In the genomic region with DNA sequence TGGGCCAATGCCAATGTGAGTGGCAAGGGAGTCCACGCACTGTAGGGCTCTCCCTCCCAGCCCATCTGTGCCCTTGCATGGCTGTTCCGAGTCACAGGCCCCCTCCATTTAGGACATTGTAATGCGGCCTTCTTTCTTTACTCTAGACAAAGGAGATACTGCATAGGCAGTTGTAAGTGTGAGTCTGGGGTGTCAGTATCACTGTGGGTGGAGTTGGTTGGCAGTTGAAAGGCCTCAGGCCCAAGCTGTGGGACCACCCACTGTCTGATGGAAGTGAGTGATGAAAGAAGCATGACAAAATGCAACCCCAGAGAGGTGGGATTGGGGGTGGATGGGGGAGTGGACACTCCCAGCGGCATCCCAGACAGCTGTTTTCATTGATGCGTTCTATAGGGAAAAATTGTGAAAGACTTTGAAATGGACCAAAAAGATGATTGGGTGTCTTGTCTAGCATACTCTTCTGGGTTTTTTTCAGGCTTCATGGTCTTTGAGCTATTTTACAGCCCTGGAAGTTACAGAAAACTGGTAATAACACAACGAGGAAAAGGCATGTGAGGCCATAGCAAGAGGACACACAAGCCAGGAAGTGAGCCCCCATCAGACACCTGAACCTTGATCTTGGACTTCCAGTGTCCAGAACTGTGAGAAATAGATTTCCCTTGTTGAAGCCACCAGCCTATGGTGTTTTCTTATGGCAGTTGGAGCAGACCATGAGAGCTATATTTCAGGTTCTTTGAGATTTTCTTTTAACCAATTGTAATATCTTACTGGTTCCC, we compare ENCODE assay signal across 18 cellular contexts.
DNase-seq lines count a peak whose midpoint lies in the region; ATAC-seq, FAIRE-seq and TF ChIP-seq lines count a peak whose summit lies in the region.
"Had no signal": no experiment of that assay in that cellular context is flagged by ENCODE, and none has a peak within 500 bp of the region (broad histone marks: within the 10 kb centered on the region; RNA-seq: fewer than 3 reads in every experiment).

No MANE protein-coding gene starts in this region.

- no peak overlapping the region for H3K4me3 ChIP-seq in HEK293 (ENCODE audit: low read depth, low read length)
- no peak overlapping the region for H3K4me3 ChIP-seq in H1 (ENCODE audit: extremely low read depth in 1 of 4, insufficient read depth in 2 of 4, low read depth in 3 of 4, low read length in 4 of 4)
- no peak overlapping the region for H3K4me3 ChIP-seq in SK-N-SH (ENCODE audit: low read depth in 2 of 2, low read length in 1 of 2)
- no peak overlapping the region for H3K4me3 ChIP-seq in PC-9
- H3K4me3 ChIP-seq: GM12878, GM23248 had no signal

- no peak overlapping the region for H4K91ac ChIP-seq in H1 (replicated peaks; ENCODE audit: insufficient read length, low read length)

- TF ChIP-seq CTCF in HEK293 (tag by site-specific recombination; IDR thresholded peaks at IDR 0.05) (no peak), H1 (IDR thresholded peaks at IDR 0.05; ENCODE audit: control extremely low read depth in 1 of 3, insufficient read depth in 1 of 3, low read depth in 1 of 3, low read length in 3 of 3) (no peak), SK-N-SH (IDR thresholded peaks at IDR 0.05) (no peak), PC-9 (conservative IDR thresholded peaks at IDR 0.05) (no peak)

- H3K4me1 ChIP-seq in HEK293 (ENCODE audit: control insufficient read depth, insufficient read depth, low read length) (no peaks in the 10 kb centered on the region), H1 (replicated peaks in 1 of 4; ENCODE audit: control insufficient read depth in 3 of 4, insufficient read depth in 4 of 4, low read length in 3 of 4) (peaks cover 4 to 14% (median 9%) of the 10 kb centered on the region in 4 experiments; a peak in 6 of 7 replicates), SK-N-SH (ENCODE audit: control insufficient read depth in 1 of 2, insufficient read depth in 2 of 2, low read depth in 1 of 2, low read length in 1 of 2) (peaks cover 0 to 15% of the 10 kb centered on the region in 2 experiments; a peak in 2 of 4 replicates), PC-9 (replicated peaks; ENCODE audit: insufficient read depth) (peaks cover 14% of the 10 kb centered on the region)

- H3K56ac ChIP-seq in H1 (replicated peaks; ENCODE audit: insufficient read length, low read depth, low read length): no peak overlapping the region

- BruUV-seq in PC-9 (replicated peaks; lab: Mats Ljungman, UMichigan): no TSS peak

- ATAC-seq in T-helper 17 cell: no peak
- ATAC-seq: CD8-positive, alpha-beta T cell; Right ventricle myocardium inferior had no signal

- H3K4me1 Mint-ChIP-seq in T-helper 17 cell: peaks cover 20% of the 10 kb centered on the region

- no peak overlapping the region for H2BK5ac ChIP-seq in H1 (ENCODE audit: low read depth, low read length)

- intact Hi-C loops in PC-9 (cut with micrococcal nuclease; ENCODE audit: unreplicated experiment): no loop called here

- POLR2A ChIA-PET in HEK293 (lab: Yijun Ruan, JAX): no interaction called here
- POLR2A ChIA-PET in H1 (lab: Charles Lee; ENCODE audit: partially characterized antibody): interaction anchor here (0.6 to 2.2 kb wide), 2 partner anchors 12 to 30 kb away, joined by 3 to 5 read pairs; no protein-coding TSS in a partner anchor
- POLR2A ChIA-PET in SK-N-SH (lab: Yijun Ruan, JAX): no interaction called here
- POLR2A ChIA-PET in PC-9 (lab: Charles Lee; ENCODE audit: unreplicated experiment): no interaction called here

- no peak for FAIRE-seq in H1 (lab: Jason Lieb, UNC)
- FAIRE-seq: GM12878 had no signal

- no peak overlapping the region for H2BK15ac ChIP-seq in H1 (ENCODE audit: low read length)

- H3K9ac ChIP-seq in H1 (replicated peaks in 1 of 4; ENCODE audit: extremely low read depth in 1 of 4, low read depth in 3 of 4, low read length in 3 of 4) (no peak overlapping the region), SK-N-SH (no peak overlapping the region)
- H3K9ac ChIP-seq: GM23248 had no signal

- no peaks in the 10 kb centered on the region for H3K36me3 Mint-ChIP-seq in T-helper 17 cell (ENCODE audit: low read depth)
- H3K36me3 Mint-ChIP-seq: CD8-positive, alpha-beta T cell had no signal

- no peak overlapping the region for H3K23ac ChIP-seq in H1 (ENCODE audit: insufficient read length)

- H3K4ac ChIP-seq in H1 (replicated peaks; ENCODE audit: insufficient read length, low read depth, low read length): no peak overlapping the region

- H3K18ac ChIP-seq in H1 (ENCODE audit: extremely low read depth, low read length): no peak overlapping the region

- no peak overlapping the region for H2AFZ ChIP-seq in H1 (ENCODE audit: low read length)
- H2AFZ ChIP-seq in SK-N-SH (ENCODE audit: low read depth): no peak overlapping the region
- no peak overlapping the region for H2AFZ ChIP-seq in PC-9
- H2AFZ ChIP-seq: GM23248 had no signal

- no peak for TF ChIP-seq EP300 in H1 (IDR thresholded peaks at IDR 0.05; ENCODE audit: borderline replicate concordance in 1 of 2, low read depth in 2 of 2, low read length in 2 of 2)
- no peak for TF ChIP-seq EP300 in SK-N-SH (IDR thresholded peaks at IDR 0.05; ENCODE audit: borderline replicate concordance in 1 of 2, low read depth in 1 of 2, low read length in 1 of 2)

- DNase-seq in T-helper 17 cell (no peak), H1 (ENCODE audit: low read depth in 1 of 2, low spot score in 2 of 2) (no peak), substantia nigra (lab: John Stamatoyannopoulos, UW) (no peak), SK-N-SH (no peak), PC-9 (no peak), MV-4-11 (lab: John Stamatoyannopoulos, UW) (no peak)
- DNase-seq: CD8-positive, alpha-beta T cell; DND-41; GDM1; GM23248; HFFc6; NCI-H1092; NCI-H1694; NCI-H510A treated with DMSO at 0.1 percent for 48 hours; NCI-H82 had no signal

- H3K9me3 ChIP-seq in HEK293 (ENCODE audit: control insufficient read depth, insufficient read depth, low read depth, low read length): no peaks in the 10 kb centered on the region
- no peaks in the 10 kb centered on the region for H3K9me3 ChIP-seq in T-helper 17 cell (ENCODE audit: control insufficient read depth, low read length, poor library complexity, severe bottlenecking)
- H3K9me3 ChIP-seq in H1 (ENCODE audit: insufficient read depth in 2 of 2, low read depth in 1 of 2, low read length in 1 of 2): no peaks in the 10 kb centered on the region
- H3K9me3 ChIP-seq in SK-N-SH: no peaks in the 10 kb centered on the region
- H3K9me3 ChIP-seq in PC-9 (ENCODE audit: insufficient read depth, low read depth): no peaks in the 10 kb centered on the region; the same call in 1 of the 2 replicates

- H3K14ac ChIP-seq in H1 (ENCODE audit: insufficient read length): no peak overlapping the region

- H2BK20ac ChIP-seq in H1 (ENCODE audit: low read length): 0 out of 2 replicates have a peak overlapping the region, but pooled peaks have one; percentile 43

- no peak overlapping the region; the same call in 1 of the 2 replicates for H2BK12ac ChIP-seq in H1 (ENCODE audit: low read depth, low read length)

- 71% methylated on average over 6 of the region's 6 CpGs; no CpG with 5 or more reads in 1 of the 2 experiments for WGBS in H1 (ENCODE audit: extremely low coverage in 1 of 2, insufficient coverage in 1 of 2, insufficient read length in 1 of 2, insufficient replicate concordance in 2 of 2, low coverage in 1 of 2, low lambda C conversion rate in 2 of 2, missing lambda C conversion rate in 1 of 2), 2 experiments
- 90% methylated on average over 6 of the region's 6 CpGs for WGBS in SK-N-SH (ENCODE audit: low lambda C conversion rate)

- no peak overlapping the region for H3K4me3 Mint-ChIP-seq in T-helper 17 cell
- H3K4me3 Mint-ChIP-seq: CD8-positive, alpha-beta T cell; HFFc6 had no signal

- H3K27ac Mint-ChIP-seq in T-helper 17 cell: peak overlapping the region; percentile 91
- H3K27ac Mint-ChIP-seq: CD8-positive, alpha-beta T cell had no signal

- H2BK120ac ChIP-seq in H1 (replicated peaks; ENCODE audit: low read depth, low read length): peak overlapping the region; percentile 24

- no peak overlapping the region for H4K8ac ChIP-seq in H1 (ENCODE audit: extremely low read depth, insufficient read depth, low read length)

- H3K36me3 ChIP-seq in HEK293 (ENCODE audit: control insufficient read depth in 2 of 2, insufficient read depth in 1 of 2, low read length in 2 of 2) (no peaks in the 10 kb centered on the region), H1 (ENCODE audit: control insufficient read depth in 2 of 4, insufficient read depth in 4 of 4, low read length in 3 of 4) (no peaks in the 10 kb centered on the region), SK-N-SH (replicated peaks in 1 of 2; ENCODE audit: control insufficient read depth in 1 of 2, insufficient read depth in 2 of 2, low read length in 1 of 2) (no peaks in the 10 kb centered on the region), PC-9 (ENCODE audit: low read depth) (no peaks in the 10 kb centered on the region)

- no peak overlapping the region for H3K4me2 ChIP-seq in H1 (ENCODE audit: insufficient read depth in 1 of 2, low read depth in 2 of 2, low read length in 2 of 2)
- H3K4me2 ChIP-seq in SK-N-SH: no peak overlapping the region
- no peak overlapping the region for H3K4me2 ChIP-seq in PC-9

- H3K23me2 ChIP-seq in H1 (ENCODE audit: low read depth, low read length): no peaks in the 10 kb centered on the region

- H3F3A ChIP-seq in SK-N-SH (replicated peaks; ENCODE audit: insufficient read depth) (peaks cover 10% of the 10 kb centered on the region), PC-9 (ENCODE audit: insufficient read depth, low read depth) (peaks cover 6% of the 10 kb centered on the region; the same call in 1 of the 2 replicates)

- no peaks in the 10 kb centered on the region for H3K27me3 Mint-ChIP-seq in T-helper 17 cell

- CTCF ChIA-PET in HEK293 (lab: Yijun Ruan, JAX) (interaction anchor here (0.7 to 2.2 kb wide), 4 partner anchors 10 to 28 kb away, joined by 3 to 11 read pairs (median 4); no protein-coding TSS in a partner anchor), H1 (lab: Charles Lee; ENCODE audit: partially characterized antibody) (interaction anchor here (1.0 to 14.8 kb wide), 8 partner anchors 9 to 117 kb away, joined by 3 to 245 read pairs (median 4); a partner anchor contains a TSS), SK-N-SH (lab: Yijun Ruan, JAX) (interaction anchor here (1.6 to 1.9 kb wide), 3 partner anchors 11 to 35 kb away, joined by 3 to 8 read pairs (median 4); no protein-coding TSS in a partner anchor), PC-9 (lab: Charles Lee) (interaction anchor here (0.7 kb wide), 1 partner anchor 10 kb away, joined by 3 read pairs; no protein-coding TSS in a partner anchor)

- TF ChIP-seq POLR2A in H1 (IDR thresholded peaks at IDR 0.05; ENCODE audit: control extremely low read depth in 1 of 2, low read depth in 2 of 2, low read length in 2 of 2): no peak

- peaks cover 0 to 2% (median 0%) of the 10 kb centered on the region in 4 experiments; a peak in 2 of 7 replicates for H3K27me3 ChIP-seq in H1 (replicated peaks in 1 of 4; ENCODE audit: control insufficient read depth in 3 of 4, extremely low read depth in 1 of 4, insufficient read depth in 3 of 4, low read length in 3 of 4)
- H3K27me3 ChIP-seq in SK-N-SH (ENCODE audit: insufficient read depth): no peaks in the 10 kb centered on the region
- H3K27me3 ChIP-seq in PC-9 (ENCODE audit: insufficient read depth, low read depth): no peaks in the 10 kb centered on the region

- H4K5ac ChIP-seq in H1 (ENCODE audit: insufficient read length, low read depth, low read length): no peak overlapping the region

- H3K27ac ChIP-seq in HEK293 (ENCODE audit: extremely low read depth, low read depth, low read length): no peak overlapping the region
- no peak overlapping the region for H3K27ac ChIP-seq in H1 (ENCODE audit: low read depth, low read length)
- H3K27ac ChIP-seq in substantia nigra (ENCODE audit: low read depth, low read length, poor library complexity, severe bottlenecking): peak overlapping the region; percentile 94
- 0 out of 4 replicates have a peak overlapping the region, but pooled peaks of 1 of the 2 experiments have one; percentile 74 for H3K27ac ChIP-seq in SK-N-SH (ENCODE audit: low read depth in 2 of 2, low read length in 1 of 2)
- H3K27ac ChIP-seq in PC-9: no peak overlapping the region
- H3K27ac ChIP-seq: GM23248 had no signal

- TF ChIP-seq RAD21 in H1 (IDR thresholded peaks at IDR 0.05 in 1 of 2, conservative IDR thresholded peaks at IDR 0.05 in 1 of 2; ENCODE audit: low read depth in 2 of 2, low read length in 2 of 2) (no peak), SK-N-SH (IDR thresholded peaks at IDR 0.05; ENCODE audit: low read length) (no peak)

- no peaks in the 10 kb centered on the region for H3K9me2 ChIP-seq in SK-N-SH
- no peaks in the 10 kb centered on the region for H3K9me2 ChIP-seq in PC-9 (ENCODE audit: insufficient read depth)

- H3K79me2 ChIP-seq in H1 (ENCODE audit: control insufficient read depth in 1 of 2, insufficient read depth in 2 of 2, low read length in 2 of 2): no peaks in the 10 kb centered on the region
- H3K79me2 ChIP-seq in SK-N-SH (ENCODE audit: insufficient read depth): no peaks in the 10 kb centered on the region
- no peaks in the 10 kb centered on the region for H3K79me2 ChIP-seq in PC-9 (ENCODE audit: low read depth)

- H3K79me1 ChIP-seq in H1 (ENCODE audit: low read depth, low read length): no peaks in the 10 kb centered on the region

- no peak overlapping the region for H2AK5ac ChIP-seq in H1 (ENCODE audit: low read depth, low read length)

- H4K20me1 ChIP-seq in H1 (replicated peaks in 1 of 2; ENCODE audit: control insufficient read depth in 1 of 2, insufficient read depth in 2 of 2, low read length in 2 of 2) (no peaks in the 10 kb centered on the region), SK-N-SH (ENCODE audit: insufficient read depth) (no peaks in the 10 kb centered on the region), PC-9 (ENCODE audit: insufficient read depth) (no peaks in the 10 kb centered on the region)
